In the genomic region with DNA sequence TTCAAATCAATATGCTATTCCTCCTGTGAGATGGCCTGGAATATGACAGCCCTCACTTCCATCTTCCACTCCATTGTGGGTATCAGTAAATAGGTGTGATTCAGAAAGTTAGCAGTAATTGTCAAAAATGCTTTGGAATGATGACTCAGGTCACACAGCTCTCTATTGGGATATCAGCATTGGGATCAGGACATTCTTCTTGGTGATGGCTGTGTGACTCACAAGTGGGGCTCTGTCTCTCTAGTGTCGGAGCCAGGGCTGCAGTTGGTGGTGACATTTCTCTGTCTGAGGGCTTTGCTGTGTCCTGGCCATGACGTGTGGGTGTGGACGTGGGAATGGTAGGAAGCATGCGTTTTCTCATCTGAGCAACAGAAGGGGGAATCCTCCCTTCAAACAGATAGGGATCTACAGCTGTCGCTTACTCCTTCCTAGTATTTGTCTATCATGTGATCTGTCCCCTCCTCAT, we compare ENCODE assay signal across 1 cellular context.
TF ChIP-seq lines count a peak whose summit lies in the region.

No MANE protein-coding gene starts in this region.

TF ChIP-seq in K562, 482 proteins besides CTCF, POLR2A, EP300 and RAD21 (continued from another document and continues in another):
- TF ChIP-seq, protein P1, sequence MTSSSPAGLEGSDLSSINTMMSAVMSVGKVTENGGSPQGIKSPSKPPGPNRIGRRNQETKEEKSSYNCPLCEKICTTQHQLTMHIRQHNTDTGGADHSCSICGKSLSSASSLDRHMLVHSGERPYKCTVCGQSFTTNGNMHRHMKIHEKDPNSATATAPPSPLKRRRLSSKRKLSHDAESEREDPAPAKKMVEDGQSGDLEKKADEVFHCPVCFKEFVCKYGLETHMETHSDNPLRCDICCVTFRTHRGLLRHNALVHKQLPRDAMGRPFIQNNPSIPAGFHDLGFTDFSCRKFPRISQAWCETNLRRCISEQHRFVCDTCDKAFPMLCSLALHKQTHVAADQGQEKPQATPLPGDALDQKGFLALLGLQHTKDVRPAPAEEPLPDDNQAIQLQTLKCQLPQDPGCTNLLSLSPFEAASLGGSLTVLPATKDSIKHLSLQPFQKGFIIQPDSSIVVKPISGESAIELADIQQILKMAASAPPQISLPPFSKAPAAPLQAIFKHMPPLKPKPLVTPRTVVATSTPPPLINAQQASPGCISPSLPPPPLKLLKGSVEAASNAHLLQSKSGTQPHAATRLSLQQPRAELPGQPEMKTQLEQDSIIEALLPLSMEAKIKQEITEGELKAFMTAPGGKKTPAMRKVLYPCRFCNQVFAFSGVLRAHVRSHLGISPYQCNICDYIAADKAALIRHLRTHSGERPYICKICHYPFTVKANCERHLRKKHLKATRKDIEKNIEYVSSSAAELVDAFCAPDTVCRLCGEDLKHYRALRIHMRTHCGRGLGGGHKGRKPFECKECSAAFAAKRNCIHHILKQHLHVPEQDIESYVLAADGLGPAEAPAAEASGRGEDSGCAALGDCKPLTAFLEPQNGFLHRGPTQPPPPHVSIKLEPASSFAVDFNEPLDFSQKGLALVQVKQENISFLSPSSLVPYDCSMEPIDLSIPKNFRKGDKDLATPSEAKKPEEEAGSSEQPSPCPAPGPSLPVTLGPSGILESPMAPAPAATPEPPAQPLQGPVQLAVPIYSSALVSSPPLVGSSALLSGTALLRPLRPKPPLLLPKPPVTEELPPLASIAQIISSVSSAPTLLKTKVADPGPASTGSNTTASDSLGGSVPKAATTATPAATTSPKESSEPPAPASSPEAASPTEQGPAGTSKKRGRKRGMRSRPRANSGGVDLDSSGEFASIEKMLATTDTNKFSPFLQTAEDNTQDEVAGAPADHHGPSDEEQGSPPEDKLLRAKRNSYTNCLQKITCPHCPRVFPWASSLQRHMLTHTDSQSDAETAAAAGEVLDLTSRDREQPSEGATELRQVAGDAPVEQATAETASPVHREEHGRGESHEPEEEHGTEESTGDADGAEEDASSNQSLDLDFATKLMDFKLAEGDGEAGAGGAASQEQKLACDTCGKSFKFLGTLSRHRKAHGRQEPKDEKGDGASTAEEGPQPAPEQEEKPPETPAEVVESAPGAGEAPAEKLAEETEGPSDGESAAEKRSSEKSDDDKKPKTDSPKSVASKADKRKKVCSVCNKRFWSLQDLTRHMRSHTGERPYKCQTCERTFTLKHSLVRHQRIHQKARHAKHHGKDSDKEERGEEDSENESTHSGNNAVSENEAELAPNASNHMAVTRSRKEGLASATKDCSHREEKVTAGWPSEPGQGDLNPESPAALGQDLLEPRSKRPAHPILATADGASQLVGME (CRISPR knock-in tag; IDR thresholded peaks at IDR 0.05): no peak
- TF ChIP-seq ZNF23 (CRISPR knock-in tag; IDR thresholded peaks at IDR 0.05) (no peak), SIN3A (IDR thresholded peaks at IDR 0.05; ENCODE audit: borderline replicate concordance in 2 of 2, control insufficient read depth in 1 of 2, low read depth in 2 of 2, low read length in 2 of 2) (no peak), ATF7 (IDR thresholded peaks at IDR 0.05) (peak; percentile 67), ZNF589 (CRISPR knock-in tag; IDR thresholded peaks at IDR 0.05; ENCODE audit: low read depth) (no peak), EGR1 (conservative IDR thresholded peaks at IDR 0.05) (peak; percentile 73), TOE1 (IDR thresholded peaks at IDR 0.05; ENCODE audit: borderline replicate concordance) (peak; percentile 45; the same call in 1 of the 2 replicates), TOE1 (CRISPR knock-in tag; IDR thresholded peaks at IDR 0.05; ENCODE audit: borderline replicate concordance, low read depth) (no peak), TAF9B (IDR thresholded peaks at IDR 0.05; ENCODE audit: partially characterized antibody) (peak; percentile 68), TCFL5 (CRISPR knock-in tag; conservative IDR thresholded peaks at IDR 0.05) (no peak), ESRRA (IDR thresholded peaks at IDR 0.05; ENCODE audit: borderline replicate concordance, low read depth) (no peak), GABPA (tag; conservative IDR thresholded peaks at IDR 0.05; ENCODE audit: low read depth) (no peak), ZNF717 (CRISPR knock-in tag; IDR thresholded peaks at IDR 0.05) (no peak), MCM3 (IDR thresholded peaks at IDR 0.05) (no peak), RB1 (IDR thresholded peaks at IDR 0.05; ENCODE audit: low read depth) (no peak), ZNF668 (CRISPR knock-in tag; IDR thresholded peaks at IDR 0.05) (no peak), TRIM24 (IDR thresholded peaks at IDR 0.05) (peak; percentile 22 to 55; a peak in 3 of 4 replicates), CBX3 (IDR thresholded peaks at IDR 0.05; ENCODE audit: borderline replicate concordance in 1 of 2, low read length in 2 of 2) (peak in 1 of 2 experiments; percentile 85; a peak in 1 of 3 replicates), DPF2 (IDR thresholded peaks at IDR 0.05) (peak; percentile 95), ARID1B (IDR thresholded peaks at IDR 0.05) (peak; percentile 89), PTBP1 (IDR thresholded peaks at IDR 0.05; ENCODE audit: low read depth, low read length) (no peak), LCOR (CRISPR knock-in tag; IDR thresholded peaks at IDR 0.05) (no peak), SMAD4 (CRISPR knock-in tag; conservative IDR thresholded peaks at IDR 0.05) (peak; percentile 68), CBX2 (IDR thresholded peaks at IDR 0.05; ENCODE audit: insufficient read depth, low read length, poor library complexity, severe bottlenecking) (no peak), NFYB (IDR thresholded peaks at IDR 0.05; ENCODE audit: extremely low read depth, insufficient read length) (no peak), RCOR1 (IDR thresholded peaks at IDR 0.05; ENCODE audit: borderline replicate concordance in 1 of 2, low read depth in 2 of 2, low read length in 2 of 2) (peak in 1 of 2 experiments; percentile 68; a peak in 1 of 4 replicates), HLTF (IDR thresholded peaks at IDR 0.05) (peak; percentile 49; the same call in 1 of the 2 replicates), C11orf30 (IDR thresholded peaks at IDR 0.05; ENCODE audit: low read depth) (peak; percentile 88), STAG1 (CRISPR knock-in tag; IDR thresholded peaks at IDR 0.05; ENCODE audit: borderline replicate concordance) (no peak), BACH1 (tag; IDR thresholded peaks at IDR 0.05) (peak; percentile 43; the same call in 1 of the 2 replicates)
- TF ChIP-seq, protein P2, sequence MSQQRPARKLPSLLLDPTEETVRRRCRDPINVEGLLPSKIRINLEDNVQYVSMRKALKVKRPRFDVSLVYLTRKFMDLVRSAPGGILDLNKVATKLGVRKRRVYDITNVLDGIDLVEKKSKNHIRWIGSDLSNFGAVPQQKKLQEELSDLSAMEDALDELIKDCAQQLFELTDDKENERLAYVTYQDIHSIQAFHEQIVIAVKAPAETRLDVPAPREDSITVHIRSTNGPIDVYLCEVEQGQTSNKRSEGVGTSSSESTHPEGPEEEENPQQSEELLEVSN (IDR thresholded peaks at IDR 0.05; ENCODE audit: borderline replicate concordance in 1 of 2, extremely low read depth in 1 of 2, insufficient read depth in 1 of 2, insufficient read length in 1 of 2, low read depth in 1 of 2, low read length in 1 of 2, poor library complexity in 1 of 2, severe bottlenecking in 1 of 2): peak in 1 of 2 experiments; percentile 45
- TF ChIP-seq, protein P3, sequence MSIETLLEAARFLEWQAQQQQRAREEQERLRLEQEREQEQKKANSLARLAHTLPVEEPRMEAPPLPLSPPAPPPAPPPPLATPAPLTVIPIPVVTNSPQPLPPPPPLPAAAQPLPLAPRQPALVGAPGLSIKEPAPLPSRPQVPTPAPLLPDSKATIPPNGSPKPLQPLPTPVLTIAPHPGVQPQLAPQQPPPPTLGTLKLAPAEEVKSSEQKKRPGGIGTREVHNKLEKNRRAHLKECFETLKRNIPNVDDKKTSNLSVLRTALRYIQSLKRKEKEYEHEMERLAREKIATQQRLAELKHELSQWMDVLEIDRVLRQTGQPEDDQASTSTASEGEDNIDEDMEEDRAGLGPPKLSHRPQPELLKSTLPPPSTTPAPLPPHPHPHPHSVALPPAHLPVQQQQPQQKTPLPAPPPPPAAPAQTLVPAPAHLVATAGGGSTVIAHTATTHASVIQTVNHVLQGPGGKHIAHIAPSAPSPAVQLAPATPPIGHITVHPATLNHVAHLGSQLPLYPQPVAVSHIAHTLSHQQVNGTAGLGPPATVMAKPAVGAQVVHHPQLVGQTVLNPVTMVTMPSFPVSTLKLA (conservative IDR thresholded peaks at IDR 0.05): peak; percentile 34 to 70; a peak in 2 of 4 replicates
- TF ChIP-seq, protein P4, sequence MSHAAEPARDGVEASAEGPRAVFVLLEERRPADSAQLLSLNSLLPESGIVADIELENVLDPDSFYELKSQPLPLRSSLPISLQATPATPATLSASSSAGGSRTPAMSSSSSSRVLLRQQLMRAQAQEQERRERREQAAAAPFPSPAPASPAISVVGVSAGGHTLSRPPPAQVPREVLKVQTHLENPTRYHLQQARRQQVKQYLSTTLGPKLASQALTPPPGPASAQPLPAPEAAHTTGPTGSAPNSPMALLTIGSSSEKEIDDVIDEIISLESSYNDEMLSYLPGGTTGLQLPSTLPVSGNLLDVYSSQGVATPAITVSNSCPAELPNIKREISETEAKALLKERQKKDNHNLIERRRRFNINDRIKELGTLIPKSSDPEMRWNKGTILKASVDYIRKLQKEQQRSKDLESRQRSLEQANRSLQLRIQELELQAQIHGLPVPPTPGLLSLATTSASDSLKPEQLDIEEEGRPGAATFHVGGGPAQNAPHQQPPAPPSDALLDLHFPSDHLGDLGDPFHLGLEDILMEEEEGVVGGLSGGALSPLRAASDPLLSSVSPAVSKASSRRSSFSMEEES (CRISPR knock-in tag; IDR thresholded peaks at IDR 0.05): peak; percentile 25; the same call in 1 of the 2 replicates
- TF ChIP-seq, protein P5, sequence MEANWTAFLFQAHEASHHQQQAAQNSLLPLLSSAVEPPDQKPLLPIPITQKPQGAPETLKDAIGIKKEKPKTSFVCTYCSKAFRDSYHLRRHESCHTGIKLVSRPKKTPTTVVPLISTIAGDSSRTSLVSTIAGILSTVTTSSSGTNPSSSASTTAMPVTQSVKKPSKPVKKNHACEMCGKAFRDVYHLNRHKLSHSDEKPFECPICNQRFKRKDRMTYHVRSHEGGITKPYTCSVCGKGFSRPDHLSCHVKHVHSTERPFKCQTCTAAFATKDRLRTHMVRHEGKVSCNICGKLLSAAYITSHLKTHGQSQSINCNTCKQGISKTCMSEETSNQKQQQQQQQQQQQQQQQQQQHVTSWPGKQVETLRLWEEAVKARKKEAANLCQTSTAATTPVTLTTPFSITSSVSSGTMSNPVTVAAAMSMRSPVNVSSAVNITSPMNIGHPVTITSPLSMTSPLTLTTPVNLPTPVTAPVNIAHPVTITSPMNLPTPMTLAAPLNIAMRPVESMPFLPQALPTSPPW (CRISPR knock-in tag; IDR thresholded peaks at IDR 0.05): no peak; the same call in 1 of the 2 replicates
- TF ChIP-seq, protein P6, sequence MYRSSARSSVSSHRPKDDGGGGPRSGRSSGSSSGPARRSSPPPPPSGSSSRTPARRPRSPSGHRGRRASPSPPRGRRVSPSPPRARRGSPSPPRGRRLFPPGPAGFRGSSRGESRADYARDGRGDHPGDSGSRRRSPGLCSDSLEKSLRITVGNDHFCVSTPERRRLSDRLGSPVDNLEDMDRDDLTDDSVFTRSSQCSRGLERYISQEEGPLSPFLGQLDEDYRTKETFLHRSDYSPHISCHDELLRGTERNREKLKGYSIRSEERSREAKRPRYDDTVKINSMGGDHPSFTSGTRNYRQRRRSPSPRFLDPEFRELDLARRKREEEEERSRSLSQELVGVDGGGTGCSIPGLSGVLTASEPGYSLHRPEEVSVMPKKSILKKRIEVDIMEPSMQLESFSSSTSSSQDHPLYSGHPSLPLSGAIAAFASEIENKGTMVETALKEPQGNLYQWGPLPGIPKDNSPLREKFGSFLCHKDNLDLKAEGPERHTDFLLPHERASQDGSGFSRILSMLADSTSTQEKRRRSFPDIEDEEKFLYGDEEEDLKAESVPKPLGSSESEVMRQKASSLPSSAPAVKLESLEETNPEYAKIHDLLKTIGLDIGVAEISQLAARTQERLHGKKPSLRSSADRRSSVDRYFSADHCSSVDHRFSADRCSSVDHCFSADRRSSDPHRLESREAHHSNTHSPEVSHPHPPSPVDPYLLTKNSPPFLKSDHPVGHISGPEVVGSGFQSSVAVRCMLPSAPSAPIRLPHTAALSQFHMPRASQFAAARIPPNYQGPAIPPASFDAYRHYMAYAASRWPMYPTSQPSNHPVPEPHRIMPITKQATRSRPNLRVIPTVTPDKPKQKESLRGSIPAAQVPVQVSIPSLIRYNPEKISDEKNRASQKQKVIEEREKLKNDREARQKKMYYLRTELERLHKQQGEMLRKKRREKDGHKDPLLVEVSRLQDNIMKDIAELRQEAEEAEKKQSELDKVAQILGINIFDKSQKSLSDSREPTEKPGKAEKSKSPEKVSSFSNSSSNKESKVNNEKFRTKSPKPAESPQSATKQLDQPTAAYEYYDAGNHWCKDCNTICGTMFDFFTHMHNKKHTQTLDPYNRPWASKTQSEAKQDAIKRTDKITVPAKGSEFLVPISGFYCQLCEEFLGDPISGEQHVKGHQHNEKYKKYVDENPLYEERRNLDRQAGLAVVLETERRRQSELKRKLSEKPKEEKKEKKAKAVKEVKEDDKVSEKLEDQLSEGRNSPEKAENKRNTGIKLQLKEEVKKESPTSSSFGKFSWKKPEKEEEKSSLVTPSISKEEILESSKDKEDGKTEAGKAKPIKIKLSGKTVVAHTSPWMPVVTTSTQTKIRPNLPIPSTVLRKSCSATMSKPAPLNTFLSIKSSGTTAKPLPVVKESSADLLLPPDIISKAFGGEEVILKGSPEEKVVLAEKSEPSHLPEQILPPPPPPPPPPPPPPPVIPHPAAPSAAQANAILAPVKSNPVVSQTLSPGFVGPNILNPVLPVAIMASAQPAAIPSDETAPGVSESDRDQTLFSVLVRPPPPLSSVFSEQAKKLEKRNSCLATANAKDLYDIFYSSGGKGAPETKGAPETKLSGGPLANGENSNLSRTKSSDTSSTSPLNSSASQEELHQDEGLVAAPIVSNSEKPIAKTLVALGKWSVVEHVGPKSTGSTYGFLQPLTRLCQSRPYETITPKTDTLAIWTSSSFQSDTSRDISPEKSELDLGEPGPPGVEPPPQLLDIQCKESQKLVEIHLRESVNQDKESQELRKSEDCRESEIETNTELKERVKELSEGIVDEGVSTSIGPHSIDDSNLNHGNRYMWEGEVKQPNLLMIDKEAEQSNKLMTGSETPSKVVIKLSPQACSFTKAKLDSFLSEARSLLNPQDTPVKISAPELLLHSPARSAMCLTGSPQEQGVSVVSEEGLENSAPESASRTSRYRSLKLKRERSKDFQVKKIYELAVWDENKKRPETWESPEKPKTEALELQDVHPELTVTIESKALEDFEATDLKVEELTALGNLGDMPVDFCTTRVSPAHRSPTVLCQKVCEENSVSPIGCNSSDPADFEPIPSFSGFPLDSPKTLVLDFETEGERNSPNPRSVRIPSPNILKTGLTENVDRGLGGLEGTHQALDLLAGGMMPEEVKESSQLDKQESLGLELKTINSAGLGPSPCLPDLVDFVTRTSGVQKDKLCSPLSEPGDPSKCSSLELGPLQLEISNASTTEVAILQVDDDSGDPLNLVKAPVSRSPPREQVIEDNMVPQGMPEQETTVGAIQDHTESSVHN (IDR thresholded peaks at IDR 0.05; ENCODE audit: borderline replicate concordance in 1 of 2, low read depth in 1 of 2): peak in 1 of 2 experiments; percentile 81; a peak in 2 of 4 replicates
- TF ChIP-seq, protein P7, sequence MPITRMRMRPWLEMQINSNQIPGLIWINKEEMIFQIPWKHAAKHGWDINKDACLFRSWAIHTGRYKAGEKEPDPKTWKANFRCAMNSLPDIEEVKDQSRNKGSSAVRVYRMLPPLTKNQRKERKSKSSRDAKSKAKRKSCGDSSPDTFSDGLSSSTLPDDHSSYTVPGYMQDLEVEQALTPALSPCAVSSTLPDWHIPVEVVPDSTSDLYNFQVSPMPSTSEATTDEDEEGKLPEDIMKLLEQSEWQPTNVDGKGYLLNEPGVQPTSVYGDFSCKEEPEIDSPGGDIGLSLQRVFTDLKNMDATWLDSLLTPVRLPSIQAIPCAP (CRISPR knock-in tag; IDR thresholded peaks at IDR 0.05; ENCODE audit: borderline replicate concordance): no peak
- TF ChIP-seq, protein P8, sequence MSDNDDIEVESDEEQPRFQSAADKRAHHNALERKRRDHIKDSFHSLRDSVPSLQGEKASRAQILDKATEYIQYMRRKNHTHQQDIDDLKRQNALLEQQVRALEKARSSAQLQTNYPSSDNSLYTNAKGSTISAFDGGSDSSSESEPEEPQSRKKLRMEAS (CRISPR knock-in tag; IDR thresholded peaks at IDR 0.05): no peak
